In genomic region chr20:17605131-17605660, GRCh38 we compare ENCODE assay signal across 1 cellular context.
TF ChIP-seq lines count a peak whose summit lies in the region.

No MANE protein-coding gene starts in this region.

TF ChIP-seq in SK-N-SH, 30 proteins besides CTCF, POLR2A, EP300 and RAD21 (continued from another document):
- TF ChIP-seq REST (IDR thresholded peaks at IDR 0.05; ENCODE audit: low read depth, low read length) (no peak), GATA2 (CRISPR knock-in tag; IDR thresholded peaks at IDR 0.05) (no peak), MAX (IDR thresholded peaks at IDR 0.05; ENCODE audit: low read depth) (no peak), USF2 (IDR thresholded peaks at IDR 0.05; ENCODE audit: borderline replicate concordance, low read depth, low read length) (no peak)
